22 cellular contexts compared by ENCODE assay signal in the genomic region with DNA sequence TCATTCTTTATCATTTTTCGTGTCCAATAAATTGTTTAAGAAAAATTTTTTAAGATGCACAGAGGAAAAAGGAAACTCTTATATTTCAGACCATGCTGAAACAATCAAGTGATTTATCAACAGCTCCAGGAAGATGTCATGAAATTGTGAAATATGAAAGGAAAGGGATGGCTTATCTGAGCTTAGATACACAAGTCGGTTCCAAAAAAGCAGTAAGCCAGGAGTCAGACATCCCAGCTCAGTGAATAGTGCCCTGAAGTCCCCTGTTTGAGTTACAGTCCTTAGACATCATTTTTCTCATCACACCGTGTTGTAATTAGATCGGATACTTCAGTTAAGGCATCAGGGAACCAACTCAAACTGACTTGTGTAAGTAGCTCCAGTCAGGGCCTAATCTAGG.
"Had no signal": no experiment of that assay in that cellular context is flagged by ENCODE, and none has a peak within 500 bp of the region (broad histone marks: within the 10 kb centered on the region; RNA-seq: fewer than 3 reads in every experiment).

No MANE protein-coding gene starts in this region.

- H3K27me3 ChIP-seq: colonic mucosa, right lobe of liver, transverse colon, uterus had no signal

- H3K27ac ChIP-seq: colonic mucosa, neutrophil, pancreas, right lobe of liver, suprapubic skin, transverse colon, upper lobe of right lung, uterus had no signal

- H3K36me3 ChIP-seq: colonic mucosa, neutrophil, pancreas, right lobe of liver, suprapubic skin, transverse colon, upper lobe of right lung, uterus had no signal

- H3K4me1 ChIP-seq: colonic mucosa, pancreas, right lobe of liver, suprapubic skin, transverse colon, upper lobe of right lung, uterus had no signal

- H3K4me3 ChIP-seq: colonic mucosa, lung, pancreas, right lobe of liver, smooth muscle cell, suprapubic skin, transverse colon, upper lobe of right lung, uterus had no signal

- H3K9me3 ChIP-seq: colonic mucosa, neutrophil, pancreas, right lobe of liver, suprapubic skin, transverse colon, upper lobe of right lung, uterus had no signal

- ATAC-seq: natural killer cell; pancreas; stimulated activated naive CD8-positive, alpha-beta T cell treated with anti-CD3 and anti-CD28 coated beads, Interleukin-15, amount 100 ng/mL, for 72 hours; upper lobe of right lung had no signal

- DNase-seq: colonic mucosa; effector memory CD4-positive, alpha-beta T cell; erythroblast; foreskin melanocyte; hypothalamus; natural killer cell; pancreas; retina; right lobe of liver; stimulated activated CD4-positive, alpha-beta T cell treated with anti-CD3 and anti-CD28 coated beads, Interleukin-12 subunit alpha, Interleukin-12 subunit beta, amount 100 ng/mL, for 4 hours; stimulated activated CD4-positive, alpha-beta T cell treated with anti-CD3 and anti-CD28 coated beads, Interleukin-1b, Interleukin-23, amount 100 ng/mL, for 48 hours; stimulated activated CD4-positive, alpha-beta T cell treated with anti-CD3 and anti-CD28 coated beads, Interleukin-4, amount 100 ng/mL, for 1 hour; stimulated activated CD8-positive, alpha-beta memory T cell treated with anti-CD3 and anti-CD28 coated beads, Interleukin-4, amount 100 ng/mL, for 48 hours; stimulated activated naive CD4-positive, alpha-beta T cell; stimulated activated naive CD8-positive, alpha-beta T cell treated with anti-CD3 and anti-CD28 coated beads, Interleukin-15, amount 100 ng/mL, for 72 hours; transverse colon; upper lobe of right lung; uterus had no signal
